Comparison of ENCODE assay signal across 14 cellular contexts in genomic region chr11:100849009-100849913, GRCh38.
DNase-seq lines count a peak whose midpoint lies in the region; ATAC-seq and TF ChIP-seq lines count a peak whose summit lies in the region.
"Had no signal": no experiment of that assay in that cellular context is flagged by ENCODE, and none has a peak within 500 bp of the region (broad histone marks: within the 10 kb centered on the region; RNA-seq: fewer than 3 reads in every experiment).

No MANE protein-coding gene starts in this region.

- ATAC-seq in HG03108 (IDR thresholded peaks at IDR 0.05; ENCODE audit: unreplicated experiment) (no peak), HG02623 (IDR thresholded peaks at IDR 0.05; ENCODE audit: unreplicated experiment) (no peak), GM21619 (IDR thresholded peaks at IDR 0.05; ENCODE audit: unreplicated experiment) (no peak)
- ATAC-seq: stimulated activated naive B cell treated with anti-CD40 and anti-IgM and Interleukin-4, amounts not matched to agents 10 μg/mL and 1 μg/mL and 100 μg/mL, for 72 hours had no signal

- no peaks in the 10 kb centered on the region for H3K27me3 Mint-ChIP-seq in progenitor cell of endocrine pancreas
- H3K27me3 Mint-ChIP-seq: stimulated activated naive B cell treated with anti-CD40 and anti-IgM and Interleukin-4, amounts not matched to agents 10 μg/mL and 1 μg/mL and 100 μg/mL, for 72 hours had no signal

- DNase-seq in AG20443 (ENCODE audit: low spot score) (peak; percentile 77), SJCRH30 (peak in 1 of 2 experiments; percentile 24), foreskin melanocyte (peak; percentile 54), progenitor cell of endocrine pancreas (ENCODE audit: low spot score, unreplicated experiment) (no peak), posterior vena cava (ENCODE audit: low spot score) (no peak)
- DNase-seq: midbrain; NCI-H774; stimulated activated CD4-positive, alpha-beta T cell treated with anti-CD3 and anti-CD28 coated beads, Interleukin-15, amount 100 ng/mL, for 24 hours; stimulated activated naive B cell treated with anti-CD40 and anti-IgM and Interleukin-4, amounts not matched to agents 10 μg/mL and 1 μg/mL and 100 μg/mL, for 72 hours had no signal

- TF ChIP-seq CTCF in progenitor cell of endocrine pancreas (IDR thresholded peaks at IDR 0.05; ENCODE audit: unreplicated experiment), result no peak

- peaks cover 3% of the 10 kb centered on the region for H3K36me3 Mint-ChIP-seq in progenitor cell of endocrine pancreas (ENCODE audit: insufficient read depth)
- H3K36me3 Mint-ChIP-seq: stimulated activated naive B cell treated with anti-CD40 and anti-IgM and Interleukin-4, amounts not matched to agents 10 μg/mL and 1 μg/mL and 100 μg/mL, for 72 hours had no signal

- H3K4me3 ChIP-seq in SJCRH30, result no peak overlapping the region
- H3K4me3 ChIP-seq: ascending aorta had no signal

- 0 out of 2 replicates have a peak, but pooled peaks cover 2% of the 10 kb centered on the region for H3K36me3 ChIP-seq in SJCRH30
- H3K36me3 ChIP-seq: ascending aorta had no signal

- no peaks in the 10 kb centered on the region for H3K9me3 ChIP-seq in SJCRH30 (replicated peaks)
- H3K9me3 ChIP-seq: ascending aorta had no signal

- peak overlapping the region; percentile 72 for H3K27ac Mint-ChIP-seq in progenitor cell of endocrine pancreas
- H3K27ac Mint-ChIP-seq: stimulated activated naive B cell treated with anti-CD40 and anti-IgM and Interleukin-4, amounts not matched to agents 10 μg/mL and 1 μg/mL and 100 μg/mL, for 72 hours; T-helper 1 cell treated with Interleukin-12 subunit alpha and Interleukin-12 subunit beta and Interleukin-4 antibody, amounts not matched to agents 30 μg/mL and 1 μg/mL, for 36 hours had no signal

- intact Hi-C loops in posterior vena cava (cut with DNase I), result loop anchor here in 1 of 2 donors (10.0 kb wide), 1 partner anchor 164 kb away; the partner anchor contains the start of gene ARHGAP42

- peak overlapping the region; percentile 21; the same call in 1 of the 2 replicates for H3K27ac ChIP-seq in SJCRH30

- H3K4me1 ChIP-seq in SJCRH30, result peaks cover 15% of the 10 kb centered on the region
- H3K4me1 ChIP-seq: ascending aorta had no signal

- H3K27me3 ChIP-seq in SJCRH30, result no peaks in the 10 kb centered on the region
- H3K27me3 ChIP-seq: ascending aorta had no signal

- no peak overlapping the region for H3K4me3 Mint-ChIP-seq in progenitor cell of endocrine pancreas (ENCODE audit: low read depth)
- H3K4me3 Mint-ChIP-seq: stimulated activated naive B cell treated with anti-CD40 and anti-IgM and Interleukin-4, amounts not matched to agents 10 μg/mL and 1 μg/mL and 100 μg/mL, for 72 hours; T-helper 1 cell treated with Interleukin-12 subunit alpha and Interleukin-12 subunit beta and Interleukin-4 antibody, amounts not matched to agents 30 μg/mL and 1 μg/mL, for 36 hours had no signal

- peaks cover 6% of the 10 kb centered on the region for H3K9me3 Mint-ChIP-seq in progenitor cell of endocrine pancreas (ENCODE audit: low read depth)
- H3K9me3 Mint-ChIP-seq: stimulated activated naive B cell treated with anti-CD40 and anti-IgM and Interleukin-4, amounts not matched to agents 10 μg/mL and 1 μg/mL and 100 μg/mL, for 72 hours; T-helper 1 cell treated with Interleukin-12 subunit alpha and Interleukin-12 subunit beta and Interleukin-4 antibody, amounts not matched to agents 30 μg/mL and 1 μg/mL, for 36 hours had no signal

- peaks cover 35% of the 10 kb centered on the region for H3K4me1 Mint-ChIP-seq in progenitor cell of endocrine pancreas (ENCODE audit: low read depth)
- H3K4me1 Mint-ChIP-seq: stimulated activated naive B cell treated with anti-CD40 and anti-IgM and Interleukin-4, amounts not matched to agents 10 μg/mL and 1 μg/mL and 100 μg/mL, for 72 hours had no signal

Comparison
In these comparisons a context has a peak if more than half of its experiments do, and no peak if none do; other contexts are left out.
1. DNase-seq: peak in AG20443 (single experiment) and foreskin melanocyte (single experiment); none in progenitor cell of endocrine pancreas (single experiment) and posterior vena cava (single experiment).